In the genomic region with DNA sequence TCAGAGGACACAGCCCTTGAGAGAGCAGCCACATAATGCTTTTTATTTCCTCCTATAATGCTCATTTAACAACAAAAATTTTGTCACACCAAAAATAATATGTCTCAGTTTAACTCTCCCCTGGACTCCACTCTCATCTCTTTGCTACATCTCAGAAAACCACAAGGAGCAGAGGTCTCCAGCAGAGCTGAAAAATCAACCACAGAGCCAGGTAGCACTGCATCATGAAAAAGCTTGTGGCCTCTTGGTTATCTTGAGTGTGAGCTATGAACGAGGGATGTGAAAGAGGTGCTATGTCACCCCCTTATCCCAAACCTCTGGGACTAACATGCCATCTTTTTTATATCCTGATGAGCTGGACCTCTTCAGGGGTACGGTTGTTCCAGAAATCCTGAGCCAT, we compare ENCODE assay signal across 23 cellular contexts. TPM values are rescaled to one million over a fixed set of nuclear protein-coding genes. Genes with fewer than 3 reads are reported as not detected.
"Had no signal": no experiment of that assay in that cellular context is flagged by ENCODE, and none has a peak within 500 bp of the region (broad histone marks: within the 10 kb centered on the region; RNA-seq: fewer than 3 reads in every experiment).

No MANE protein-coding gene starts in this region.

- H3K36me3 ChIP-seq: neural progenitor cell, ovary, right lobe of liver, sigmoid colon, stomach, thoracic aorta, thyroid gland, tibial nerve, upper lobe of left lung had no signal

- H3K27me3 ChIP-seq: neural progenitor cell, ovary, right lobe of liver, sigmoid colon, stomach, thyroid gland, tibial nerve, upper lobe of left lung had no signal

- H3K4me1 ChIP-seq: neural progenitor cell, parathyroid adenoma, psoas muscle, right lobe of liver, sigmoid colon, stomach, thyroid gland, tibial nerve, upper lobe of left lung had no signal

- H3K9me3 ChIP-seq: ovary, psoas muscle, right lobe of liver, sigmoid colon, stomach, thoracic aorta, thyroid gland, tibial nerve, upper lobe of left lung had no signal

- DNase-seq: natural killer cell; occipital lobe; ovary; posterior cingulate gyrus; psoas muscle; right cardiac atrium; right lobe of liver; sigmoid colon; small intestine; stimulated activated CD4-positive, alpha-beta T cell treated with anti-CD3 and anti-CD28 coated beads, Interleukin-15, amount 100 ng/mL, for 24 hours; stimulated activated CD4-positive, alpha-beta T cell treated with anti-CD3 and anti-CD28 coated beads, Interleukin-2, amount 100 ng/mL, for 24 hours; stimulated activated CD4-positive, alpha-beta T cell treated with anti-CD3 and anti-CD28 coated beads, Interleukin-2, amount 100 ng/mL, for 48 hours; stimulated activated CD4-positive, alpha-beta T cell treated with anti-CD3 and anti-CD28 coated beads, Interleukin-4, amount 100 ng/mL, for 24 hours; stimulated activated naive B cell treated with anti-CD40 and anti-IgM and Interleukin-4, amounts not matched to agents 10 μg/mL and 1 μg/mL and 100 μg/mL, for 72 hours; stimulated activated naive CD4-positive, alpha-beta T cell treated with Interleukin-2 at 50 U/mL for 16 hours; stomach; thyroid gland; trophoblast cell; upper lobe of left lung had no signal

- H3K4me3 ChIP-seq: neural progenitor cell, ovary, psoas muscle, right lobe of liver, sigmoid colon, stomach, thoracic aorta, thyroid gland, tibial nerve, upper lobe of left lung had no signal

- H3K27ac ChIP-seq: neural progenitor cell, ovary, parathyroid adenoma, psoas muscle, right lobe of liver, sigmoid colon, stomach, thoracic aorta, thyroid gland, tibial nerve, upper lobe of left lung had no signal

RNA-seq across cellular contexts. Expression of a gene that starts 44.4 kb away (rescaled TPM):
- total RNA-seq: natural killer cell, right cardiac atrium, right lobe of liver had no signal
